Comparison of ENCODE assay signal across 8 cellular contexts in genomic region chr6:16319813-16320532, GRCh38.
DNase-seq lines count a peak whose midpoint lies in the region; ATAC-seq and TF ChIP-seq lines count a peak whose summit lies in the region.

No MANE protein-coding gene starts in this region.

- WGBS in hepatocyte (ENCODE audit: low lambda C conversion rate, missing lambda C conversion rate), result 47% methylated on average over 16 of the region's 16 CpGs

- peak overlapping the region; percentile 57 for H3K4me2 ChIP-seq in hepatocyte

- H3K27ac ChIP-seq in hepatocyte, result peak overlapping the region; percentile 79
- peak overlapping the region in 20 of 21 experiments; percentile 20 to 90 (median 82) for H3K27ac ChIP-seq in skin epidermis

- H3K4me1 ChIP-seq in hepatocyte (ENCODE audit: insufficient read depth), result peaks cover 19% of the 10 kb centered on the region

- TF ChIP-seq CTCF in astrocyte of the cerebellum (IDR thresholded peaks at IDR 0.05; ENCODE audit: low read depth, low read length, missing control alignments) (no peak), hepatocyte (IDR thresholded peaks at IDR 0.05; ENCODE audit: poor library complexity) (no peak)

- in situ Hi-C loops in astrocyte of the cerebellum (cut with HindIII; ENCODE audit: low sequenced_read_pairs), result no loop called here

- peak; percentile 85 for DNase-seq in DMS 273 treated with DMSO at 0.1 percent for 48 hours (lab: John Stamatoyannopoulos, UW)
- DNase-seq in Jurkat, Clone E6-1 (ENCODE audit: low read depth, low spot score), result peak; percentile 78
- DNase-seq in T-helper 9 cell, result peak; percentile 59
- DNase-seq in astrocyte of the cerebellum (ENCODE audit: low read depth), result peak; percentile 91
- DNase-seq in hepatocyte (ENCODE audit: low spot score), result peak; percentile 72
- no peak for DNase-seq in ureter (ENCODE audit: low spot score)

- no peaks in the 10 kb centered on the region for H3K9me2 ChIP-seq in hepatocyte (replicated peaks; ENCODE audit: insufficient read depth)

- H3K36me3 ChIP-seq in hepatocyte (replicated peaks; ENCODE audit: insufficient read depth, low read depth), result no peaks in the 10 kb centered on the region

- H3K9me3 ChIP-seq in hepatocyte (ENCODE audit: low read depth), result no peaks in the 10 kb centered on the region

- no peaks in the 10 kb centered on the region for H3K27me3 ChIP-seq in hepatocyte

- H3K4me3 ChIP-seq in Jurkat, Clone E6-1 (ENCODE audit: low read length), result peak overlapping the region; percentile 35
- H3K4me3 ChIP-seq in astrocyte of the cerebellum (ENCODE audit: low read depth, low read length) (no peak overlapping the region), hepatocyte (no peak overlapping the region), skin epidermis (peak overlapping the region in 4 of 7 experiments; percentile 1 to 16 (median 7))

- peak; percentile 58 for ATAC-seq in GM21528 (IDR thresholded peaks at IDR 0.05; ENCODE audit: low FRiP score, unreplicated experiment)

- peaks cover 2% of the 10 kb centered on the region for H4K20me1 ChIP-seq in hepatocyte (ENCODE audit: insufficient read depth, poor library complexity, severe bottlenecking)

- H3K79me2 ChIP-seq in hepatocyte, result no peaks in the 10 kb centered on the region

- H2AFZ ChIP-seq in hepatocyte, result no peak overlapping the region

Comparison
In these comparisons a context has a peak if more than half of its experiments do, and no peak if none do; other contexts are left out.
1. H3K4me3 ChIP-seq: peak in Jurkat, Clone E6-1 (single experiment) and skin epidermis (4 of 7); none in astrocyte of the cerebellum (single experiment) and hepatocyte (single experiment).